34 cellular contexts compared by ENCODE assay signal in the genomic region with DNA sequence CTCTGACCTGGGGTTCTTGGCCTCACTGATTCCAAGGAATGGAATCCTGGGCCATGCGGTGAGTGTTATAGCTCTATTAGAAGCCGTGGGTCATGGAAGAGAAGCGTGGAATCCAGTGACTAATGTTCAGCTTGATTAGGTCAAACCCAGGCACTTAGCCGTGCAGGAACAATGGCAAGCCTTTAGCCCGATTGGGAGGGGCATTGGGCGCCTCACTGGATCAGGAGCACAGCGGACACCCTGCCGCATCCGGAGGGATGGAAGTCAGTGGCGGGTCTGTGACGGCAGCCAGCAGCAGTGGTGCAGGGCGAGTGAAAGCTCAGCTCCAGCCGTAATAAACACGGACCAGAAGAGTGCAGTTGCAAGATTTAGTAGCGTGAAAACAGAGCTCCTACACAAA. TPM values are rescaled to one million over a fixed set of nuclear protein-coding genes. Genes with fewer than 3 reads are reported as not detected.
"Had no signal": no experiment of that assay in that cellular context is flagged by ENCODE, and none has a peak within 500 bp of the region (broad histone marks: within the 10 kb centered on the region; RNA-seq: fewer than 3 reads in every experiment).

No MANE protein-coding gene starts in this region.

- H3K9me3 ChIP-seq: colonic mucosa, Peyer's patch, SJCRH30, SK-N-SH had no signal

- H3K4me1 Mint-ChIP-seq: activated CD4-positive, alpha-beta T cell treated with anti-CD3 and anti-CD28 coated beads, Interleukin-2, amount 10 ng/mL, durations not matched to agents 24 days and 14 days; activated naive CD8-positive, alpha-beta T cell treated with anti-CD3 and anti-CD28 coated beads for 36 hours; activated T-helper 17 cell treated with anti-CD3 and anti-CD28 coated beads, Interleukin-2, amount 50 U/mL, for 72 hours; central memory CD8-positive, alpha-beta T cell had no signal

- H3K4me3 ChIP-seq: colonic mucosa, Peyer's patch, SJCRH30 had no signal

- H3K36me3 ChIP-seq: brain microvascular endothelial cell, colonic mucosa, Peyer's patch, SJCRH30 had no signal

- H3K4me3 Mint-ChIP-seq: activated CD4-positive, alpha-beta T cell treated with anti-CD3 and anti-CD28 coated beads, Interleukin-2, amount 10 ng/mL, durations not matched to agents 24 days and 14 days; activated CD8-positive, alpha-beta T cell treated with anti-CD3 and anti-CD28 coated beads for 36 hours; activated naive CD8-positive, alpha-beta T cell treated with anti-CD3 and anti-CD28 coated beads for 36 hours; activated T-cell treated with anti-CD3 and anti-CD28 coated beads, Interleukin-2, amount 50 U/mL, for 72 hours; activated T-helper 17 cell treated with anti-CD3 and anti-CD28 coated beads, Interleukin-2, amount 50 U/mL, for 72 hours; central memory CD8-positive, alpha-beta T cell; T-helper 1 cell treated with Interleukin-12 subunit alpha and Interleukin-12 subunit beta and Interleukin-4 antibody, amounts not matched to agents 30 μg/mL and 1 μg/mL, for 36 hours; T-helper 2 cell treated with Interferon-gamma antibody and Interleukin-4, amounts not matched to agents 5 μg/mL and 100 μg/mL, for 36 hours had no signal

- H3K27me3 ChIP-seq: brain microvascular endothelial cell, colonic mucosa, Peyer's patch, SJCRH30 had no signal

- ATAC-seq: activated CD8-positive, alpha-beta T cell treated with anti-CD3 and anti-CD28 coated beads for 36 hours; activated T-cell treated with anti-CD3 and anti-CD28 coated beads, Interleukin-2, amount 50 U/mL, for 72 hours; activated T-helper 17 cell treated with anti-CD3 and anti-CD28 coated beads, Interleukin-2, amount 50 U/mL, for 72 hours; PC-3 had no signal

- H3K27ac ChIP-seq: brain microvascular endothelial cell, colonic mucosa, Peyer's patch, SJCRH30 had no signal

- H3K4me1 ChIP-seq: colonic mucosa, Peyer's patch had no signal

- H3K9me3 Mint-ChIP-seq: activated CD4-positive, alpha-beta T cell treated with anti-CD3 and anti-CD28 coated beads, Interleukin-2, amount 10 ng/mL, durations not matched to agents 24 days and 14 days; activated CD8-positive, alpha-beta T cell treated with anti-CD3 and anti-CD28 coated beads for 36 hours; activated naive CD8-positive, alpha-beta T cell treated with anti-CD3 and anti-CD28 coated beads for 36 hours; activated T-cell treated with anti-CD3 and anti-CD28 coated beads, Interleukin-2, amount 50 U/mL, for 72 hours; activated T-helper 17 cell treated with anti-CD3 and anti-CD28 coated beads, Interleukin-2, amount 50 U/mL, for 72 hours; central memory CD8-positive, alpha-beta T cell; T-helper 1 cell treated with Interleukin-12 subunit alpha and Interleukin-12 subunit beta and Interleukin-4 antibody, amounts not matched to agents 30 μg/mL and 1 μg/mL, for 36 hours; T-helper 2 cell treated with Interferon-gamma antibody and Interleukin-4, amounts not matched to agents 5 μg/mL and 100 μg/mL, for 36 hours had no signal

- H3K27ac Mint-ChIP-seq: activated CD4-positive, alpha-beta T cell treated with anti-CD3 and anti-CD28 coated beads, Interleukin-2, amount 10 ng/mL, durations not matched to agents 24 days and 14 days; activated CD8-positive, alpha-beta T cell treated with anti-CD3 and anti-CD28 coated beads for 36 hours; activated naive CD8-positive, alpha-beta T cell treated with anti-CD3 and anti-CD28 coated beads for 36 hours; activated T-cell treated with anti-CD3 and anti-CD28 coated beads, Interleukin-2, amount 50 U/mL, for 72 hours; activated T-helper 17 cell treated with anti-CD3 and anti-CD28 coated beads, Interleukin-2, amount 50 U/mL, for 72 hours; T-helper 1 cell treated with Interleukin-12 subunit alpha and Interleukin-12 subunit beta and Interleukin-4 antibody, amounts not matched to agents 30 μg/mL and 1 μg/mL, for 36 hours; T-helper 2 cell treated with Interferon-gamma antibody and Interleukin-4, amounts not matched to agents 5 μg/mL and 100 μg/mL, for 36 hours had no signal

- H3K27me3 Mint-ChIP-seq: activated CD4-positive, alpha-beta T cell treated with anti-CD3 and anti-CD28 coated beads, Interleukin-2, amount 10 ng/mL, durations not matched to agents 24 days and 14 days; activated CD8-positive, alpha-beta T cell treated with anti-CD3 and anti-CD28 coated beads for 36 hours; central memory CD8-positive, alpha-beta T cell had no signal

- DNase-seq: activated CD4-positive, alpha-beta T cell treated with anti-CD3 and anti-CD28 coated beads, Interleukin-2, amount 10 ng/mL, durations not matched to agents 24 days and 14 days; activated CD4-positive, alpha-beta T cell treated with anti-CD3 and anti-CD28 coated beads, Interleukin-2, amount 50 U/mL, for 4 hours; activated CD8-positive, alpha-beta T cell treated with anti-CD3 and anti-CD28 coated beads for 36 hours; activated effector memory CD4-positive, alpha-beta T cell treated with anti-CD3 and anti-CD28 coated beads, Interleukin-2, amount 50 U/mL, for 16 hours; activated naive CD4-positive, alpha-beta T cell; activated naive CD4-positive, alpha-beta T cell treated with anti-CD3 and anti-CD28 coated beads, Interleukin-2, amount 50 U/mL, for 16 hours; activated naive CD8-positive, alpha-beta T cell treated with anti-CD3 and anti-CD28 coated beads for 36 hours; activated T-cell treated with anti-CD3 and anti-CD28 coated beads, Interleukin-2, amount 50 U/mL, for 1 hour; activated T-cell treated with anti-CD3 and anti-CD28 coated beads, Interleukin-2, amount 50 U/mL, for 72 hours; amniotic stem cell; aorta; brain microvascular endothelial cell; colonic mucosa; Kasumi-1; KG1; MM.1S; MV-4-11; NCI-H1092; NCI-H1436 treated with DMSO at 0.1 percent for 48 hours; NCI-H187 treated with DMSO at 0.1 percent for 48 hours; NCI-H345; NCI-H524 treated with DMSO at 0.1 percent for 48 hours; PC-3; Peyer's patch; Right ventricle myocardium superior; SJCRH30; SK-N-SH had no signal

RNA-seq across cellular contexts. Expression of a gene that starts 20.5 kb away (rescaled TPM):
- total RNA-seq: activated CD4-positive, alpha-beta T cell treated with anti-CD3 and anti-CD28 coated beads, Interleukin-2, amount 10 ng/mL, durations not matched to agents 24 days and 14 days; activated CD8-positive, alpha-beta memory T cell treated with anti-CD3 and anti-CD28 coated beads for 36 hours; activated CD8-positive, alpha-beta T cell treated with anti-CD3 and anti-CD28 coated beads for 36 hours; activated naive CD8-positive, alpha-beta T cell treated with anti-CD3 and anti-CD28 coated beads for 36 hours; activated T-cell treated with anti-CD3 and anti-CD28 coated beads, Interleukin-2, amount 50 U/mL, for 72 hours; activated T-helper 17 cell treated with anti-CD3 and anti-CD28 coated beads, Interleukin-2, amount 50 U/mL, for 72 hours; aorta; chondrocyte; colonic mucosa; NCI-H460; PC-3; Peyer's patch; Right ventricle myocardium superior; SJCRH30 had no signal
